In the genomic region with DNA sequence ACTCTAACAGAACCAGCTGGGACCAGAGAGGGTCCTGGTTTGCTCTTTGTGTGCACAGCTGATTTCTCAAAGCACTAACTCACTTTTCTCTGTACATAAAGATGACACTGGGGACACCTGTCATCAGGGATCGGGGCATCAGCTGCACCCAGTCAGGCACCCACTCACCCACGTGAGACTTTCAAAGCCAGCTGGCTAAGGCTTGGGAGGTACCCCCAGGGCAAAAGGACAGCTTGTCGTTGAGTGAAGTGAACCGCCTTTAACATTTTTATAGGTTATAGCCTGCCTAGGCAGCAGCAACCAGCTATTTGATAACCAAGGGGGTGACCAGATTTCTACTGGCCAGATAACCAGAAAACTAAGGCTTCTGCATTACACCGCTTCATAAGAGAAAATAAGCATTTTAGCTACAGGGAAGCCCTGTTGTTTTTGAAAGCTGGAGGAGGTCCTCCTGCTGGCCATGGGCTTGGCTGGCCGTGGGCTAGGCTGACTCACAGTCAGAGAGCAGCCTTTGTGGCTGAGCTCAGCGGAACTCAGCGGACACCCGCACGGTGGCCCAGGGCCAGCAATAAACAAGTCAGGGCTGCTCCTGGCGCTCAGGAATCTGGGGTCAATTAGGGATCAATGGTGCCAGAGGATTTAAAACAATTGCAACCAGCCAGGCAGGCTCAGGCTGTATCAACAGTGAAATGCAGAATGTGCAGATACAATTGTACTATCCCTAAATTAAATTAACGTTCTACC, we compare ENCODE assay signal across 8 cellular contexts. TPM values are rescaled to one million over a fixed set of nuclear protein-coding genes. Genes with fewer than 3 reads are reported as not detected.
DNase-seq lines count a peak whose midpoint lies in the region; ATAC-seq and TF ChIP-seq lines count a peak whose summit lies in the region.

No MANE protein-coding gene starts in this region.

- DNase-seq in GM23338 (ENCODE audit: low spot score) (peak; percentile 20), T-helper 17 cell (no peak), foreskin melanocyte (peak; percentile 81), activated gamma-delta T cell (lab: John Stamatoyannopoulos, UW) (no peak)
- no peak for DNase-seq in activated CD8-positive, alpha-beta T cell treated with anti-CD3 and anti-CD28 coated beads, Interleukin-2, amount 10 ng/mL, durations not matched to agents 7 days and 5 days

- ATAC-seq in GM23338: peak; percentile 82
- no peak for ATAC-seq in T-helper 17 cell
- no peak for ATAC-seq in GM19035 (IDR thresholded peaks at IDR 0.05; ENCODE audit: unreplicated experiment)
- ATAC-seq in activated CD8-positive, alpha-beta T cell treated with anti-CD3 and anti-CD28 coated beads, Interleukin-2, amount 10 ng/mL, durations not matched to agents 7 days and 5 days: no peak
- no peak for ATAC-seq in HG03342 (IDR thresholded peaks at IDR 0.05; ENCODE audit: unreplicated experiment)

- POLR2A ChIA-PET in activated CD8-positive, alpha-beta T cell treated with anti-CD3 and anti-CD28 coated beads, Interleukin-2, amount 10 ng/mL, durations not matched to agents 7 days and 5 days (lab: Charles Lee): no interaction called here

- TF ChIP-seq CTCF in GM23338 (conservative IDR thresholded peaks at IDR 0.05; ENCODE audit: low read depth in 2 of 2) (no peak), parathyroid adenoma (IDR thresholded peaks at IDR 0.05) (peak; percentile 26)

- H3K36me3 Mint-ChIP-seq in GM23338 (ENCODE audit: low read depth) (no peaks in the 10 kb centered on the region), T-helper 17 cell (ENCODE audit: low read depth) (no peaks in the 10 kb centered on the region)
- H3K36me3 Mint-ChIP-seq in activated CD8-positive, alpha-beta T cell treated with anti-CD3 and anti-CD28 coated beads, Interleukin-2, amount 10 ng/mL, durations not matched to agents 7 days and 5 days (ENCODE audit: low read depth): peaks cover 3% of the 10 kb centered on the region

- no peak overlapping the region for H3K27ac ChIP-seq in GM23338 (ENCODE audit: low read depth)
- H3K27ac ChIP-seq in parathyroid adenoma: peak overlapping the region; percentile 2

- H3K4me1 Mint-ChIP-seq in GM23338: peaks cover 5% of the 10 kb centered on the region; the same call in 2 of the 3 replicates
- peaks cover 25% of the 10 kb centered on the region for H3K4me1 Mint-ChIP-seq in T-helper 17 cell
- H3K4me1 Mint-ChIP-seq in activated CD8-positive, alpha-beta T cell treated with anti-CD3 and anti-CD28 coated beads, Interleukin-2, amount 10 ng/mL, durations not matched to agents 7 days and 5 days (ENCODE audit: low read depth): peaks cover 26% of the 10 kb centered on the region

- H3K27me3 Mint-ChIP-seq in GM23338 (ENCODE audit: insufficient read depth, low read depth, poor library complexity): no peaks in the 10 kb centered on the region
- H3K27me3 Mint-ChIP-seq in T-helper 17 cell: no peaks in the 10 kb centered on the region
- no peaks in the 10 kb centered on the region for H3K27me3 Mint-ChIP-seq in activated CD8-positive, alpha-beta T cell treated with anti-CD3 and anti-CD28 coated beads, Interleukin-2, amount 10 ng/mL, durations not matched to agents 7 days and 5 days (ENCODE audit: low read depth)

- H4K20me1 ChIP-seq in GM23338 (replicated peaks; ENCODE audit: insufficient read depth): no peaks in the 10 kb centered on the region

- H3K27me3 ChIP-seq in GM23338 (ENCODE audit: insufficient read depth) (no peaks in the 10 kb centered on the region), parathyroid adenoma (ENCODE audit: control insufficient read depth, insufficient read depth, low read length) (no peaks in the 10 kb centered on the region)

- no peak overlapping the region for H3K9ac ChIP-seq in parathyroid adenoma

- H3K4me3 ChIP-seq in GM23338 (no peak overlapping the region), parathyroid adenoma (ENCODE audit: low read depth, low read length) (no peak overlapping the region)

- H3K27ac Mint-ChIP-seq in GM23338 (no peak overlapping the region), T-helper 17 cell (peak overlapping the region; percentile 9)
- no peak overlapping the region for H3K27ac Mint-ChIP-seq in activated CD8-positive, alpha-beta T cell treated with anti-CD3 and anti-CD28 coated beads, Interleukin-2, amount 10 ng/mL, durations not matched to agents 7 days and 5 days

- H3K9me3 ChIP-seq in T-helper 17 cell (ENCODE audit: control insufficient read depth, low read length, poor library complexity, severe bottlenecking) (no peaks in the 10 kb centered on the region), parathyroid adenoma (ENCODE audit: control insufficient read depth, low read length) (no peaks in the 10 kb centered on the region)

- no peaks in the 10 kb centered on the region for H3K9me2 ChIP-seq in GM23338 (ENCODE audit: insufficient read depth)

- CTCF ChIA-PET in activated CD8-positive, alpha-beta T cell treated with anti-CD3 and anti-CD28 coated beads, Interleukin-2, amount 10 ng/mL, durations not matched to agents 7 days and 5 days (lab: Charles Lee): interaction anchor here (0.9 to 1.5 kb wide), 3 partner anchors 10 to 660 kb away, joined by 3 to 6 read pairs (median 5); no protein-coding TSS in a partner anchor

- H3K79me2 ChIP-seq in GM23338 (replicated peaks; ENCODE audit: insufficient read depth) (no peaks in the 10 kb centered on the region), parathyroid adenoma (no peaks in the 10 kb centered on the region)

- H3K4me3 Mint-ChIP-seq in GM23338: no peak overlapping the region
- no peak overlapping the region for H3K4me3 Mint-ChIP-seq in T-helper 17 cell
- no peak overlapping the region for H3K4me3 Mint-ChIP-seq in activated CD8-positive, alpha-beta T cell treated with anti-CD3 and anti-CD28 coated beads, Interleukin-2, amount 10 ng/mL, durations not matched to agents 7 days and 5 days

- H3K4me1 ChIP-seq in GM23338 (ENCODE audit: insufficient read depth): no peaks in the 10 kb centered on the region
- peaks cover 8% of the 10 kb centered on the region for H3K4me1 ChIP-seq in parathyroid adenoma

- H2AFZ ChIP-seq in GM23338: peak overlapping the region; percentile 32; the same call in 1 of the 2 replicates
- peak overlapping the region; percentile 2 for H2AFZ ChIP-seq in parathyroid adenoma

- H3K36me3 ChIP-seq in GM23338 (ENCODE audit: insufficient read depth): no peaks in the 10 kb centered on the region
- H3K36me3 ChIP-seq in parathyroid adenoma (ENCODE audit: control insufficient read depth, insufficient read depth, low read length): no peaks in the 10 kb centered on the region

- H3K4me2 ChIP-seq in GM23338 (no peak overlapping the region), parathyroid adenoma (ENCODE audit: low read length) (no peak overlapping the region)

- H3K9me3 Mint-ChIP-seq in GM23338: no peaks in the 10 kb centered on the region; the same call in 2 of the 3 replicates
- no peaks in the 10 kb centered on the region for H3K9me3 Mint-ChIP-seq in activated CD8-positive, alpha-beta T cell treated with anti-CD3 and anti-CD28 coated beads, Interleukin-2, amount 10 ng/mL, durations not matched to agents 7 days and 5 days (ENCODE audit: insufficient read depth)

- H3F3A ChIP-seq in GM23338 (replicated peaks; ENCODE audit: low read depth): no peaks in the 10 kb centered on the region

TF ChIP-seq in GM23338, 12 proteins besides CTCF, POLR2A, EP300 and RAD21:
- no peak for TF ChIP-seq CREB1 (CRISPR knock-in tag; IDR thresholded peaks at IDR 0.05; ENCODE audit: low read depth)
- TF ChIP-seq STAT1 (IDR thresholded peaks at IDR 0.05; ENCODE audit: unreplicated experiment): no peak
- TF ChIP-seq EZH2phosphoT487 (IDR thresholded peaks at IDR 0.05; ENCODE audit: unreplicated experiment): no peak

RNA-seq across cellular contexts. Expression of a gene that starts 57.1 kb away (rescaled TPM):
- total RNA-seq in GM23338 (2014; rRNA removed; shearing (Covaris generic)): not detected in 2 replicates
- 0.23 TPM in 1 of 2 replicates, not detected in the other for polyA plus RNA-seq in GM23338 (2016; fragmentation: Nextera tagmentation; extraction: Ambion mirVana)
- 10 to 100 TPM; 58.4 to 68.4 TPM for total RNA-seq in T-helper 17 cell
- total RNA-seq in activated CD8-positive, alpha-beta T cell treated with anti-CD3 and anti-CD28 coated beads, Interleukin-2, amount 10 ng/mL, durations not matched to agents 7 days and 5 days: 10 to 100 TPM; 71.0 to 75.4 TPM

Comparison
In these comparisons a context has a peak if more than half of its experiments do, and no peak if none do; other contexts are left out.
1. DNase-seq: peak in GM23338 (single experiment) and foreskin melanocyte (single experiment); none in T-helper 17 cell (0 of 3), activated gamma-delta T cell (single experiment) and activated CD8-positive, alpha-beta T cell treated with anti-CD3 and anti-CD28 coated beads, Interleukin-2, amount 10 ng/mL, durations not matched to agents 7 days and 5 days (single experiment).
2. RNA of a gene that starts 57.1 kb away (total RNA-seq): 71.0 to 75.4 TPM in activated CD8-positive, alpha-beta T cell treated with anti-CD3 and anti-CD28 coated beads, Interleukin-2, amount 10 ng/mL, durations not matched to agents 7 days and 5 days and 58.4 to 68.4 TPM in T-helper 17 cell; not detected in GM23338; every median in the first group is over 10 times any median in the second.